In genomic region chr19:1651548-1652394, GRCh38 we compare ENCODE assay signal across 8 cellular contexts. TPM values are rescaled to one million over a fixed set of nuclear protein-coding genes. Genes with fewer than 3 reads are reported as not detected.
DNase-seq lines count a peak whose midpoint lies in the region; ATAC-seq and TF ChIP-seq lines count a peak whose summit lies in the region.

No MANE protein-coding gene starts in this region.

- H3K27ac ChIP-seq in CD4-positive, alpha-beta T cell (ENCODE audit: low read depth, low read length), result peak overlapping the region; percentile 56
- peak overlapping the region in 2 of 3 donors; percentile 45 to 49 for H3K27ac ChIP-seq in thyroid gland

- H3K4me1 ChIP-seq in mononuclear cell (ENCODE audit: insufficient read depth, low read length), result peaks cover 45% of the 10 kb centered on the region
- H3K4me1 ChIP-seq in thyroid gland, result peaks cover 30 to 37% of the 10 kb centered on the region in 2 donors

- H3K4me3 Mint-ChIP-seq in CD4-positive, alpha-beta T cell, result peak overlapping the region; percentile 97

- no peaks in the 10 kb centered on the region for H3K27me3 ChIP-seq in CD4-positive, alpha-beta T cell (ENCODE audit: control insufficient read depth, insufficient read depth, low read length)
- no peaks in the 10 kb centered on the region for H3K27me3 ChIP-seq in mononuclear cell (ENCODE audit: insufficient read depth, low read length)
- no peaks in the 10 kb centered on the region for H3K27me3 ChIP-seq in thyroid gland

- DNase-seq in CD4-positive, alpha-beta T cell, result peak in 9 of 10 experiments; percentile 20 to 50 (median 36)
- peak; percentile 21 for DNase-seq in HT-29 (ENCODE audit: low spot score)
- DNase-seq in activated CD4-positive, alpha-beta T cell treated with anti-CD3 and anti-CD28 coated beads for 48 hours, result peak; percentile 58
- peak; percentile 44 for DNase-seq in effector CD8-positive, alpha-beta T cell (lab: John Stamatoyannopoulos, UW)
- DNase-seq in thyroid gland, result peak; percentile 49 to 55
- DNase-seq in MV-4-11 (lab: John Stamatoyannopoulos, UW), result no peak

- H3K9me3 Mint-ChIP-seq in CD4-positive, alpha-beta T cell, result no peaks in the 10 kb centered on the region

- WGBS in thyroid gland, 2 donors, result 0 to 2% methylated on average over 2 to 13 of the region's 118 CpGs

- peak; percentile 20 for TF ChIP-seq CTCF in CD4-positive, alpha-beta T cell (IDR thresholded peaks at IDR 0.05)
- TF ChIP-seq CTCF in thyroid gland (IDR thresholded peaks at IDR 0.05), result no peak

- POLR2A ChIA-PET in CD4-positive, alpha-beta T cell (lab: Charles Lee), result interaction anchor here (0.9 to 4.6 kb wide), 9 partner anchors 17 to 1140 kb away, joined by 3 to 78 read pairs (median 3); partner anchors contain the start of genes CIRBP, FAM174C, MBD3 and UQCR11

- TF ChIP-seq POLR2A in thyroid gland (IDR thresholded peaks at IDR 0.05), result no peak

- no peaks in the 10 kb centered on the region for H3K36me3 ChIP-seq in thyroid gland

- peak overlapping the region; percentile 94 for H3K27ac Mint-ChIP-seq in CD4-positive, alpha-beta T cell

- H3K4me3 ChIP-seq in mononuclear cell (ENCODE audit: low read length) (peak overlapping the region; percentile 51), thyroid gland (replicated peaks in 1 of 3) (peak overlapping the region; percentile 39 to 92 (median 73))

- intact Hi-C loops in CD4-positive, alpha-beta T cell (cut with DNase I, micrococcal nuclease), result loop anchor here (1.0 to 10.0 kb wide), 4 partner anchors 45 to 247 kb away; partner anchors contain the start of genes DAZAP1 (in 1 of the 2), GAMT (in 1 of the 2) and MBD3 (in 1 of the 2)
- intact Hi-C loops in thyroid gland (cut with DNase I), result loop anchor here (2.0 kb wide), 1 partner anchor 45 kb away; no protein-coding TSS in a partner anchor

- peaks cover 4% of the 10 kb centered on the region for H3K27me3 Mint-ChIP-seq in CD4-positive, alpha-beta T cell

- CTCF ChIA-PET in CD4-positive, alpha-beta T cell (lab: Charles Lee), result interaction anchor here (1.0 to 2.2 kb wide), 5 partner anchors 27 to 106 kb away, joined by 3 to 14 read pairs (median 3); partner anchors contain the start of genes MBD3 and UQCR11

- H3K9me3 ChIP-seq in CD4-positive, alpha-beta T cell (ENCODE audit: control insufficient read depth, low read length), result no peaks in the 10 kb centered on the region
- H3K9me3 ChIP-seq in mononuclear cell (ENCODE audit: low read depth, low read length) (no peaks in the 10 kb centered on the region), thyroid gland (no peaks in the 10 kb centered on the region)

- ATAC-seq in CD4-positive, alpha-beta T cell (ENCODE audit: poor library complexity), result no peak
- no peak for ATAC-seq in HG02852 (IDR thresholded peaks at IDR 0.05; ENCODE audit: unreplicated experiment)

- H3K4me1 Mint-ChIP-seq in CD4-positive, alpha-beta T cell (ENCODE audit: low read depth), result peaks cover 14% of the 10 kb centered on the region

- peaks cover 26% of the 10 kb centered on the region for H3K36me3 Mint-ChIP-seq in CD4-positive, alpha-beta T cell (ENCODE audit: low read depth)

RNA-seq across cellular contexts. Expression of gene TCF3, which starts 0.6 kb away (rescaled TPM):
- total RNA-seq in CD4-positive, alpha-beta T cell, result 10 to 100 TPM; 51.2 to 52.2 TPM
- 241 and 271 TPM in 2 replicates for total RNA-seq in HT-29 (2014; rRNA removed; shearing (Covaris generic))
- total RNA-seq in mononuclear cell, result 37.4 TPM
- total RNA-seq in thyroid gland, result 10 to 100 TPM; 28.6 to 70.6 (median 43.8) TPM

RNA-seq across cellular contexts. Expression of gene UQCR11, which starts 46.5 kb away (rescaled TPM):
- total RNA-seq in CD4-positive, alpha-beta T cell, result 10 to 100 TPM; 88.9 to 93.8 TPM
- 121 and 155 TPM in 2 replicates for total RNA-seq in HT-29 (2014; rRNA removed; shearing (Covaris generic))
- total RNA-seq in mononuclear cell, result 31.6 TPM
- total RNA-seq in thyroid gland, result 100 to 1,000 TPM in 1 of 4 donors, 10 to 100 TPM in 3; 52.0 to 154 (median 61.9) TPM

RNA-seq across cellular contexts. Expression of gene MBD3, which starts 59.1 kb away (rescaled TPM):
- total RNA-seq in CD4-positive, alpha-beta T cell, result 10 to 100 TPM; 34.3 to 35.2 TPM
- total RNA-seq in HT-29 (2014; rRNA removed; shearing (Covaris generic)), result 202 and 231 TPM in 2 replicates
- total RNA-seq in mononuclear cell (25.1 TPM), thyroid gland (100 to 1,000 TPM in 3 of 4 donors, 10 to 100 TPM in 1; 58.2 to 149 (median 115) TPM)
